Comparison of ENCODE assay signal across 1 cellular context in genomic region chr7:50359258-50359994, GRCh38.
TF ChIP-seq lines count a peak whose summit lies in the region.

No MANE protein-coding gene starts in this region.

TF ChIP-seq in H1, 55 proteins besides CTCF, POLR2A, EP300 and RAD21:
- TF ChIP-seq NRF1 (IDR thresholded peaks at IDR 0.05; ENCODE audit: low read depth, low read length) (no peak), TAF7 (optimal IDR thresholded peaks at IDR 0.05; ENCODE audit: borderline replicate concordance, low read depth, low read length) (no peak), USF2 (IDR thresholded peaks at IDR 0.05; ENCODE audit: low read length) (no peak)
TF ChIP-seq in H1: peak in this region for 0.
